In genomic region chr3:45647148-45647619, GRCh38 we compare ENCODE assay signal across 8 cellular contexts. TPM values are rescaled to one million over a fixed set of nuclear protein-coding genes. Genes with fewer than 3 reads are reported as not detected.
DNase-seq lines count a peak whose midpoint lies in the region; ATAC-seq and TF ChIP-seq lines count a peak whose summit lies in the region.

No MANE protein-coding gene starts in this region.

- TF ChIP-seq POLR2A in gastroesophageal sphincter (IDR thresholded peaks at IDR 0.05): no peak

- peaks cover 7% of the 10 kb centered on the region for H3F3A ChIP-seq in smooth muscle cell (ENCODE audit: low read depth)

- ATAC-seq in gastroesophageal sphincter: peak; percentile 83
- ATAC-seq in stimulated activated naive B cell treated with anti-CD40 and anti-IgM and Interleukin-4, amounts not matched to agents 10 μg/mL and 1 μg/mL and 100 μg/mL, for 72 hours (replicated peaks): no peak

- TF ChIP-seq EP300 in gastroesophageal sphincter (IDR thresholded peaks at IDR 0.05): no peak

- peak; percentile 97 for DNase-seq in HCEC 1CT
- peak; percentile 36 for DNase-seq in SW480 (ENCODE audit: low spot score)
- no peak for DNase-seq in smooth muscle cell (lab: John Stamatoyannopoulos, UW; ENCODE audit: unreplicated experiment)
- DNase-seq in SJCRH30: no peak
- DNase-seq in posterior cingulate gyrus: no peak
- no peak for DNase-seq in activated CD8-positive, alpha-beta memory T cell treated with anti-CD3 and anti-CD28 coated beads, Interleukin-2, amount 50 U/mL, for 4 hours
- no peak for DNase-seq in stimulated activated naive B cell treated with anti-CD40 and anti-IgM and Interleukin-4, amounts not matched to agents 10 μg/mL and 1 μg/mL and 100 μg/mL, for 72 hours

- peaks cover 6 to 55% (median 25%) of the 10 kb centered on the region in 3 donors for H3K4me1 ChIP-seq in gastroesophageal sphincter
- H3K4me1 ChIP-seq in smooth muscle cell (ENCODE audit: low read depth): peaks cover 14% of the 10 kb centered on the region
- peaks cover 8% of the 10 kb centered on the region; the same call in 1 of the 2 replicates for H3K4me1 ChIP-seq in SJCRH30

- no peak overlapping the region for H3K27ac Mint-ChIP-seq in stimulated activated naive B cell treated with anti-CD40 and anti-IgM and Interleukin-4, amounts not matched to agents 10 μg/mL and 1 μg/mL and 100 μg/mL, for 72 hours

- H3K9me3 ChIP-seq in gastroesophageal sphincter: no peaks in the 10 kb centered on the region
- no peaks in the 10 kb centered on the region for H3K9me3 ChIP-seq in smooth muscle cell (replicated peaks; ENCODE audit: low read depth)
- 0 out of 2 replicates have a peak, but pooled peaks cover 13% of the 10 kb centered on the region for H3K9me3 ChIP-seq in SJCRH30 (replicated peaks)

- H4K20me1 ChIP-seq in smooth muscle cell (ENCODE audit: low read depth): no peaks in the 10 kb centered on the region

- no peak for TF ChIP-seq CTCF in gastroesophageal sphincter (IDR thresholded peaks at IDR 0.05)
- no peak for TF ChIP-seq CTCF in smooth muscle cell (IDR thresholded peaks at IDR 0.05; ENCODE audit: borderline replicate concordance, insufficient read depth, poor library complexity, severe bottlenecking)

- H3K4me3 ChIP-seq in gastroesophageal sphincter (no peak overlapping the region), smooth muscle cell (no peak overlapping the region), SJCRH30 (no peak overlapping the region)

- H3K4me3 Mint-ChIP-seq in stimulated activated naive B cell treated with anti-CD40 and anti-IgM and Interleukin-4, amounts not matched to agents 10 μg/mL and 1 μg/mL and 100 μg/mL, for 72 hours: no peak overlapping the region

- no peak overlapping the region for H2AFZ ChIP-seq in smooth muscle cell (ENCODE audit: low read depth)

- H3K79me2 ChIP-seq in smooth muscle cell (ENCODE audit: low read depth): peaks cover 11% of the 10 kb centered on the region

- peaks cover 5 to 11% of the 10 kb centered on the region in 2 donors for H3K9me3 Mint-ChIP-seq in stimulated activated naive B cell treated with anti-CD40 and anti-IgM and Interleukin-4, amounts not matched to agents 10 μg/mL and 1 μg/mL and 100 μg/mL, for 72 hours

- H3K27ac ChIP-seq in gastroesophageal sphincter (peak overlapping the region in 3 of 4 donors; percentile 55 to 78 (median 72)), smooth muscle cell (ENCODE audit: low read depth) (peak overlapping the region; percentile 93), SJCRH30 (no peak overlapping the region)

- H3K36me3 Mint-ChIP-seq in stimulated activated naive B cell treated with anti-CD40 and anti-IgM and Interleukin-4, amounts not matched to agents 10 μg/mL and 1 μg/mL and 100 μg/mL, for 72 hours: peaks cover 47 to 62% of the 10 kb centered on the region in 2 donors

- H3K27me3 Mint-ChIP-seq in stimulated activated naive B cell treated with anti-CD40 and anti-IgM and Interleukin-4, amounts not matched to agents 10 μg/mL and 1 μg/mL and 100 μg/mL, for 72 hours: no peaks in the 10 kb centered on the region

- H3K4me1 Mint-ChIP-seq in stimulated activated naive B cell treated with anti-CD40 and anti-IgM and Interleukin-4, amounts not matched to agents 10 μg/mL and 1 μg/mL and 100 μg/mL, for 72 hours: peaks cover 35 to 52% of the 10 kb centered on the region in 2 donors

- WGBS in gastroesophageal sphincter (ENCODE audit: low coverage in 1 of 2), 2 donors: 0 to 2% methylated on average over 1 to 2 of the region's 6 CpGs
- 68% methylated on average over 6 of the region's 6 CpGs for WGBS in smooth muscle cell (ENCODE audit: low lambda C conversion rate)

- H3K9ac ChIP-seq in smooth muscle cell (ENCODE audit: low read depth): peak overlapping the region; percentile 74

- H3K4me2 ChIP-seq in smooth muscle cell: peak overlapping the region; percentile 43

- H3K36me3 ChIP-seq in gastroesophageal sphincter (no peaks in the 10 kb centered on the region), smooth muscle cell (ENCODE audit: low read depth) (no peaks in the 10 kb centered on the region), SJCRH30 (peaks cover 4% of the 10 kb centered on the region; the same call in 1 of the 2 replicates)

- intact Hi-C loops in posterior cingulate gyrus (cut with DNase I): no loop called here

- H3K27me3 ChIP-seq in gastroesophageal sphincter: no peaks in the 10 kb centered on the region
- no peaks in the 10 kb centered on the region for H3K27me3 ChIP-seq in smooth muscle cell (ENCODE audit: low read depth)
- H3K27me3 ChIP-seq in SJCRH30: no peaks in the 10 kb centered on the region

RNA-seq across cellular contexts. Expression of gene SACM1L, which starts 42.0 kb away (rescaled TPM):
- 10 to 100 TPM; 31.9 to 52.6 (median 38.2) TPM for total RNA-seq in gastroesophageal sphincter
- total RNA-seq in smooth muscle cell: 24.7 and 31.7 TPM in 2 replicates
- 12.9 and 15.8 TPM in 2 replicates for polyA plus RNA-seq in smooth muscle cell
- total RNA-seq in SJCRH30 (2014; rRNA removed; shearing (Covaris generic)): 21.7 and 25.0 TPM in 2 replicates

RNA-seq across cellular contexts. Expression of gene LIMD1, which starts 52.6 kb away (rescaled TPM):
- 10 to 100 TPM; 17.3 to 42.7 (median 33.3) TPM for total RNA-seq in gastroesophageal sphincter
- 3.8 and 4.6 TPM in 2 replicates for total RNA-seq in smooth muscle cell
- polyA plus RNA-seq in smooth muscle cell: 3.6 and 4.2 TPM in 2 replicates
- total RNA-seq in SJCRH30 (2014; rRNA removed; shearing (Covaris generic)): 25.0 and 28.0 TPM in 2 replicates

Comparison
In these comparisons a context has a peak if more than half of its experiments do, and no peak if none do; other contexts are left out.
1. DNase-seq: peak in HCEC 1CT (single experiment) and SW480 (single experiment); none in smooth muscle cell (single experiment), SJCRH30 (0 of 2), posterior cingulate gyrus (0 of 10), activated CD8-positive, alpha-beta memory T cell treated with anti-CD3 and anti-CD28 coated beads, Interleukin-2, amount 50 U/mL, for 4 hours (single experiment) and stimulated activated naive B cell treated with anti-CD40 and anti-IgM and Interleukin-4, amounts not matched to agents 10 μg/mL and 1 μg/mL and 100 μg/mL, for 72 hours (single experiment).